Comparison of ENCODE assay signal across 17 cellular contexts in genomic region chr12:22982635-22983034, GRCh38.
"Had no signal": no experiment of that assay in that cellular context is flagged by ENCODE, and none has a peak within 500 bp of the region (broad histone marks: within the 10 kb centered on the region; RNA-seq: fewer than 3 reads in every experiment).

No MANE protein-coding gene starts in this region.

- H3K27ac ChIP-seq: psoas muscle, skin epidermis, spleen, testis, tibial artery had no signal

- H3K27ac Mint-ChIP-seq: effector memory CD8-positive, alpha-beta T cell; immature natural killer cell; natural killer cell; stimulated activated memory B cell treated with anti-CD40 and anti-IgM and Interleukin-4, amounts not matched to agents 10 μg/mL and 1 μg/mL and 100 μg/mL, for 72 hours; type B pancreatic cell had no signal

- H3K27me3 ChIP-seq: testis, tibial artery had no signal

- H3K36me3 Mint-ChIP-seq: immature natural killer cell; natural killer cell; stimulated activated memory B cell treated with anti-CD40 and anti-IgM and Interleukin-4, amounts not matched to agents 10 μg/mL and 1 μg/mL and 100 μg/mL, for 72 hours; type B pancreatic cell had no signal

- H3K27me3 Mint-ChIP-seq: effector memory CD8-positive, alpha-beta T cell had no signal

- H3K9me3 Mint-ChIP-seq: natural killer cell; stimulated activated memory B cell treated with anti-CD40 and anti-IgM and Interleukin-4, amounts not matched to agents 10 μg/mL and 1 μg/mL and 100 μg/mL, for 72 hours; type B pancreatic cell had no signal

- ATAC-seq: effector memory CD8-positive, alpha-beta T cell; natural killer cell; psoas muscle; right cardiac atrium; stimulated activated memory B cell treated with anti-CD40 and anti-IgM and Interleukin-4, amounts not matched to agents 10 μg/mL and 1 μg/mL and 100 μg/mL, for 72 hours; stimulated activated naive CD8-positive, alpha-beta T cell treated with anti-CD3 and anti-CD28 coated beads, Interleukin-15, Interleukin-2, amounts not matched to agents 100 U/mL and 50 U/mL, for 24 hours had no signal

- H3K9me3 ChIP-seq: psoas muscle, spleen, testis, tibial artery had no signal

- H3K36me3 ChIP-seq: spleen, tibial artery had no signal

- H3K4me1 Mint-ChIP-seq: immature natural killer cell; natural killer cell; stimulated activated memory B cell treated with anti-CD40 and anti-IgM and Interleukin-4, amounts not matched to agents 10 μg/mL and 1 μg/mL and 100 μg/mL, for 72 hours had no signal

- DNase-seq: cortex of kidney; effector memory CD8-positive, alpha-beta T cell; hypothalamus; immature natural killer cell; islet precursor cell; natural killer cell; psoas muscle; right cardiac atrium; spleen; stimulated activated CD4-positive, alpha-beta T cell treated with anti-CD3 and anti-CD28 coated beads, Interleukin-4, amount 100 ng/mL, for 4 hours; stimulated activated naive CD8-positive, alpha-beta T cell treated with anti-CD3 and anti-CD28 coated beads, Interleukin-15, Interleukin-2, amounts not matched to agents 100 U/mL and 50 U/mL, for 24 hours; substantia nigra; testis; tibial artery had no signal

- H3K4me3 ChIP-seq: psoas muscle, skin epidermis, spleen, testis, tibial artery had no signal

- H3K4me3 Mint-ChIP-seq: effector memory CD8-positive, alpha-beta T cell; immature natural killer cell; natural killer cell; stimulated activated memory B cell treated with anti-CD40 and anti-IgM and Interleukin-4, amounts not matched to agents 10 μg/mL and 1 μg/mL and 100 μg/mL, for 72 hours; type B pancreatic cell had no signal

- H3K4me1 ChIP-seq: psoas muscle, spleen, testis had no signal
